In genomic region chr1:82405333-82405732, GRCh38 we compare ENCODE assay signal across 29 cellular contexts.
"Had no signal": no experiment of that assay in that cellular context is flagged by ENCODE, and none has a peak within 500 bp of the region (broad histone marks: within the 10 kb centered on the region; RNA-seq: fewer than 3 reads in every experiment).

No MANE protein-coding gene starts in this region.

- DNase-seq: naive B cell; naive thymus-derived CD8-positive, alpha-beta T cell; nephron progenitor cell; ovary; posterior cingulate gyrus; psoas muscle; right cardiac atrium; right lobe of liver; sigmoid colon; small intestine; stimulated activated CD4-positive, alpha-beta T cell treated with anti-CD3 and anti-CD28 coated beads, Interleukin-15, amount 100 ng/mL, for 24 hours; stimulated activated CD4-positive, alpha-beta T cell treated with anti-CD3 and anti-CD28 coated beads, Interleukin-2, amount 100 ng/mL, for 24 hours; stimulated activated CD4-positive, alpha-beta T cell treated with anti-CD3 and anti-CD28 coated beads, Interleukin-2, amount 100 ng/mL, for 48 hours; stimulated activated CD4-positive, alpha-beta T cell treated with anti-CD3 and anti-CD28 coated beads, Interleukin-4, amount 100 ng/mL, for 24 hours; stimulated activated naive B cell treated with anti-CD40 and anti-IgM and Interleukin-4, amounts not matched to agents 10 μg/mL and 1 μg/mL and 100 μg/mL, for 72 hours; stimulated activated naive CD4-positive, alpha-beta T cell treated with Interleukin-2 at 50 U/mL for 16 hours; stomach; thyroid gland; upper lobe of right lung; uterus had no signal

- H3K9ac ChIP-seq: neural progenitor cell, parathyroid adenoma had no signal

- H3K9me3 Mint-ChIP-seq: naive B cell; nephron progenitor cell; neural progenitor cell; stimulated activated naive B cell treated with anti-CD40 and anti-IgM and Interleukin-4, amounts not matched to agents 10 μg/mL and 1 μg/mL and 100 μg/mL, for 72 hours; type B pancreatic cell had no signal

- H3K27me3 ChIP-seq: neural progenitor cell, ovary, right lobe of liver, sigmoid colon, stomach, thyroid gland, tibial nerve, upper lobe of right lung, uterus had no signal

- ATAC-seq: naive thymus-derived CD8-positive, alpha-beta T cell; natural killer cell treated with Interleukin-12 subunit alpha and Interleukin-12 subunit beta and Interleukin-15 and Interleukin-18, amount 100 ng/mL, for 72 hours; psoas muscle; right cardiac atrium; right lobe of liver; stimulated activated effector memory CD8-positive, alpha-beta T cell treated with anti-CD3 and anti-CD28 coated beads, Interleukin-12 subunit alpha, Interleukin-12 subunit beta, amount 100 ng/mL, for 72 hours; stimulated activated naive B cell treated with anti-CD40 and anti-IgM and Interleukin-4, amounts not matched to agents 10 μg/mL and 1 μg/mL and 100 μg/mL, for 72 hours; upper lobe of right lung had no signal

- H3K4me3 Mint-ChIP-seq: naive B cell; naive thymus-derived CD8-positive, alpha-beta T cell; natural killer cell treated with Interleukin-12 subunit alpha and Interleukin-12 subunit beta and Interleukin-15 and Interleukin-18, amount 100 ng/mL, for 72 hours; nephron progenitor cell; neural progenitor cell; stimulated activated effector memory CD8-positive, alpha-beta T cell treated with anti-CD3 and anti-CD28 coated beads, Interleukin-12 subunit alpha, Interleukin-12 subunit beta, amount 100 ng/mL, for 72 hours; stimulated activated naive B cell treated with anti-CD40 and anti-IgM and Interleukin-4, amounts not matched to agents 10 μg/mL and 1 μg/mL and 100 μg/mL, for 72 hours; stimulated activated naive CD8-positive, alpha-beta T cell treated with anti-CD3 and anti-CD28 coated beads, Interleukin-15, Interleukin-2, amounts not matched to agents 100 ng/mL and 50 ng/mL, for 24 hours; type B pancreatic cell had no signal

- H3K36me3 Mint-ChIP-seq: naive B cell; naive thymus-derived CD8-positive, alpha-beta T cell; natural killer cell treated with Interleukin-12 subunit alpha and Interleukin-12 subunit beta and Interleukin-15 and Interleukin-18, amount 100 ng/mL, for 72 hours; neural progenitor cell; stimulated activated effector memory CD8-positive, alpha-beta T cell treated with anti-CD3 and anti-CD28 coated beads, Interleukin-12 subunit alpha, Interleukin-12 subunit beta, amount 100 ng/mL, for 72 hours; stimulated activated naive B cell treated with anti-CD40 and anti-IgM and Interleukin-4, amounts not matched to agents 10 μg/mL and 1 μg/mL and 100 μg/mL, for 72 hours; type B pancreatic cell had no signal

- H3K79me2 ChIP-seq: parathyroid adenoma had no signal

- H3K4me1 Mint-ChIP-seq: naive B cell; naive thymus-derived CD8-positive, alpha-beta T cell; neural progenitor cell; stimulated activated effector memory CD8-positive, alpha-beta T cell treated with anti-CD3 and anti-CD28 coated beads, Interleukin-12 subunit alpha, Interleukin-12 subunit beta, amount 100 ng/mL, for 72 hours; stimulated activated naive B cell treated with anti-CD40 and anti-IgM and Interleukin-4, amounts not matched to agents 10 μg/mL and 1 μg/mL and 100 μg/mL, for 72 hours had no signal

- H3K9me3 ChIP-seq: ovary, psoas muscle, right lobe of liver, sigmoid colon, stomach, thoracic aorta, thyroid gland, tibial nerve, upper lobe of right lung, uterus had no signal

- H3K36me3 ChIP-seq: neural progenitor cell, ovary, right lobe of liver, sigmoid colon, stomach, thoracic aorta, thyroid gland, tibial nerve, upper lobe of right lung, uterus had no signal

- H3K27ac Mint-ChIP-seq: naive B cell; naive thymus-derived CD8-positive, alpha-beta T cell; natural killer cell treated with Interleukin-12 subunit alpha and Interleukin-12 subunit beta and Interleukin-15 and Interleukin-18, amount 100 ng/mL, for 72 hours; nephron progenitor cell; neural progenitor cell; progenitor cell of endocrine pancreas; stimulated activated effector memory CD8-positive, alpha-beta T cell treated with anti-CD3 and anti-CD28 coated beads, Interleukin-12 subunit alpha, Interleukin-12 subunit beta, amount 100 ng/mL, for 72 hours; stimulated activated naive B cell treated with anti-CD40 and anti-IgM and Interleukin-4, amounts not matched to agents 10 μg/mL and 1 μg/mL and 100 μg/mL, for 72 hours; stimulated activated naive CD8-positive, alpha-beta T cell treated with anti-CD3 and anti-CD28 coated beads, Interleukin-15, Interleukin-2, amounts not matched to agents 100 ng/mL and 50 ng/mL, for 24 hours; type B pancreatic cell had no signal

- H2AFZ ChIP-seq: neural progenitor cell, parathyroid adenoma had no signal

- H3K4me1 ChIP-seq: neural progenitor cell, parathyroid adenoma, psoas muscle, right lobe of liver, sigmoid colon, stomach, thyroid gland, tibial nerve, upper lobe of right lung, uterus had no signal

- H3K27me3 Mint-ChIP-seq: naive B cell; natural killer cell treated with Interleukin-12 subunit alpha and Interleukin-12 subunit beta and Interleukin-15 and Interleukin-18, amount 100 ng/mL, for 72 hours; progenitor cell of endocrine pancreas; stimulated activated naive B cell treated with anti-CD40 and anti-IgM and Interleukin-4, amounts not matched to agents 10 μg/mL and 1 μg/mL and 100 μg/mL, for 72 hours; stimulated activated naive CD8-positive, alpha-beta T cell treated with anti-CD3 and anti-CD28 coated beads, Interleukin-15, Interleukin-2, amounts not matched to agents 100 ng/mL and 50 ng/mL, for 24 hours; type B pancreatic cell had no signal

- H3K27ac ChIP-seq: neural progenitor cell, ovary, parathyroid adenoma, psoas muscle, right lobe of liver, sigmoid colon, stomach, thoracic aorta, thyroid gland, tibial nerve, upper lobe of right lung, uterus had no signal

- H3K4me2 ChIP-seq: neural progenitor cell had no signal

- H3K4me3 ChIP-seq: neural progenitor cell, ovary, psoas muscle, right lobe of liver, sigmoid colon, stomach, thoracic aorta, thyroid gland, tibial nerve, upper lobe of right lung, uterus had no signal
